Comparison of ENCODE assay signal across 29 cellular contexts in the genomic region with DNA sequence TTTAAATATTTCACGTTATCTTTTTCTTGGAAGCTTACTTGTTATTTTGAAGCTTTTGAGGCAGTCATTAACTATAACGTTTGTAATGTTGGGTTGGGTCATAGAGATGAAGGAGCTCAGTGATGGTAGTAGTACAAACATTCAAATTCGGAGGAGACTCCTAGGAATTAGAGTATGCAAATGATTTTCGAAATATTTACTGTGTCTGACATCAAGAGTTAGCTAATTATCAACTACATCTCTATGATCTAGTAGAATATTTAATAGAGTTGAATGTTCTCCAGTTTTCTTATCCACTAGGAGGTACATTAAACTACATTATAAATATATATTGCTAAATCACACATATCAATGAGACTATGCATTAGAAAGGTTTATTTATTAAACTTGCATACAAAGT.
"Had no signal": no experiment of that assay in that cellular context is flagged by ENCODE, and none has a peak within 500 bp of the region (broad histone marks: within the 10 kb centered on the region; RNA-seq: fewer than 3 reads in every experiment).

No MANE protein-coding gene starts in this region.

- H3K9me3 Mint-ChIP-seq: dendritic cell treated with granulocyte-macrophage colony-stimulating factor and Interleukin-4, amounts not matched to agents 40 ng/mL and 50 ng/mL, for 4 days; effector memory CD8-positive, alpha-beta T cell; endodermal cell; immature natural killer cell; mesothelial cell of epicardium; naive B cell; naive thymus-derived CD8-positive, alpha-beta T cell had no signal

- H3K27ac Mint-ChIP-seq: dendritic cell treated with granulocyte-macrophage colony-stimulating factor and Interleukin-4, amounts not matched to agents 40 ng/mL and 50 ng/mL, for 4 days; effector memory CD8-positive, alpha-beta T cell; endodermal cell; mesothelial cell of epicardium had no signal

- H3K4me1 Mint-ChIP-seq: endodermal cell, mesothelial cell of epicardium had no signal

- H3K36me3 ChIP-seq: colonic mucosa had no signal

- H3K4me3 Mint-ChIP-seq: dendritic cell treated with granulocyte-macrophage colony-stimulating factor and Interleukin-4, amounts not matched to agents 40 ng/mL and 50 ng/mL, for 4 days; effector memory CD8-positive, alpha-beta T cell; endodermal cell; immature natural killer cell; mesothelial cell of epicardium; naive B cell; naive thymus-derived CD8-positive, alpha-beta T cell had no signal

- H3K27me3 ChIP-seq: colonic mucosa, esophagus squamous epithelium, gastrocnemius medialis, heart left ventricle, hepatocyte, left lung had no signal

- H3K27me3 Mint-ChIP-seq: dendritic cell treated with granulocyte-macrophage colony-stimulating factor and Interleukin-4, amounts not matched to agents 40 ng/mL and 50 ng/mL, for 4 days; effector memory CD8-positive, alpha-beta T cell; naive B cell; naive thymus-derived CD8-positive, alpha-beta T cell had no signal

- DNase-seq: colonic mucosa; cortex of kidney; effector CD8-positive, alpha-beta T cell; effector memory CD8-positive, alpha-beta T cell; endodermal cell; erythroblast; esophagus squamous epithelium; foreskin fibroblast; foreskin melanocyte; gastrocnemius medialis; heart left ventricle; hypothalamus; immature natural killer cell; islet precursor cell; kidney; kidney glomerular epithelial cell; left colon; left lung; left ventricle myocardium superior; lower lobe of right lung; mesenchymal stem cell; mucosa of descending colon; naive B cell; naive thymus-derived CD8-positive, alpha-beta T cell had no signal

- H3K4me3 ChIP-seq: colonic mucosa, esophagus squamous epithelium, gastrocnemius medialis, heart left ventricle, hepatocyte, left lung, lower lobe of right lung, mucosa of descending colon had no signal

- H3K27ac ChIP-seq: colonic mucosa, epithelial cell of prostate, esophagus squamous epithelium, gastrocnemius medialis, heart left ventricle, hepatocyte, left lung, lower lobe of right lung had no signal

- ATAC-seq: effector memory CD8-positive, alpha-beta T cell; esophagus mucosa; gastrocnemius medialis; heart left ventricle; left colon; left lung; left ventricle myocardium superior; lower lobe of right lung; mucosa of descending colon; naive thymus-derived CD8-positive, alpha-beta T cell had no signal
